In genomic region chr9:68798408-68798807, GRCh38 we compare ENCODE assay signal across 22 cellular contexts.
"Had no signal": no experiment of that assay in that cellular context is flagged by ENCODE, and none has a peak within 500 bp of the region (broad histone marks: within the 10 kb centered on the region; RNA-seq: fewer than 3 reads in every experiment).

No MANE protein-coding gene starts in this region.

- DNase-seq: activated CD4-positive, alpha-beta memory T cell treated with anti-CD3 and anti-CD28 coated beads, Interleukin-2, amount 10 ng/mL, durations not matched to agents 7 days and 5 days; activated CD4-positive, alpha-beta T cell treated with anti-CD3 and anti-CD28 coated beads for 4 hours; activated CD4-positive, CD25-positive, alpha-beta regulatory T cell; activated gamma-delta T cell; activated T-cell treated with anti-CD3 and anti-CD28 coated beads, Interleukin-2, amount 50 U/mL, for 72 hours; aorta; brain microvascular endothelial cell; caudate nucleus; effector CD8-positive, alpha-beta T cell; foreskin keratinocyte; kidney glomerular epithelial cell; left ventricle myocardium inferior; natural killer cell; small intestine; stimulated activated CD4-positive, alpha-beta T cell treated with anti-CD3 and anti-CD28 coated beads, Interleukin-2, amount 100 ng/mL, for 24 hours; transverse colon; uterus had no signal

- ATAC-seq: activated naive CD4-positive, alpha-beta T cell treated with anti-CD3 and anti-CD28 coated beads, Interleukin-2, amount 50 U/mL, for 72 hours; activated T-cell treated with anti-CD3 and anti-CD28 coated beads, Interleukin-2, amount 50 U/mL, for 72 hours; foreskin keratinocyte; natural killer cell; sciatic nerve; stimulated activated effector memory CD8-positive, alpha-beta T cell treated with anti-CD3 and anti-CD28 coated beads, Interleukin-12 subunit alpha, Interleukin-12 subunit beta, amount 100 ng/mL, for 72 hours had no signal

- H3K9me3 Mint-ChIP-seq: activated CD4-positive, alpha-beta memory T cell treated with anti-CD3 and anti-CD28 coated beads, Interleukin-2, amount 10 ng/mL, durations not matched to agents 7 days and 5 days; activated naive CD4-positive, alpha-beta T cell treated with anti-CD3 and anti-CD28 coated beads, Interleukin-2, amount 50 U/mL, for 72 hours; activated T-cell treated with anti-CD3 and anti-CD28 coated beads, Interleukin-2, amount 50 U/mL, for 72 hours; dendritic cell treated with granulocyte-macrophage colony-stimulating factor and Interleukin-4, amounts not matched to agents 40 ng/mL and 50 ng/mL, for 4 days; mesothelial cell of epicardium; natural killer cell; stimulated activated effector memory CD8-positive, alpha-beta T cell treated with anti-CD3 and anti-CD28 coated beads, Interleukin-12 subunit alpha, Interleukin-12 subunit beta, amount 100 ng/mL, for 72 hours had no signal

- H3K36me3 Mint-ChIP-seq: activated naive CD4-positive, alpha-beta T cell treated with anti-CD3 and anti-CD28 coated beads, Interleukin-2, amount 50 U/mL, for 72 hours; mesothelial cell of epicardium; natural killer cell; stimulated activated effector memory CD8-positive, alpha-beta T cell treated with anti-CD3 and anti-CD28 coated beads, Interleukin-12 subunit alpha, Interleukin-12 subunit beta, amount 100 ng/mL, for 72 hours had no signal

- H3K4me1 Mint-ChIP-seq: natural killer cell; stimulated activated effector memory CD8-positive, alpha-beta T cell treated with anti-CD3 and anti-CD28 coated beads, Interleukin-12 subunit alpha, Interleukin-12 subunit beta, amount 100 ng/mL, for 72 hours had no signal

- FAIRE-seq: small intestine had no signal

- H3K27me3 Mint-ChIP-seq: dendritic cell treated with granulocyte-macrophage colony-stimulating factor and Interleukin-4, amounts not matched to agents 40 ng/mL and 50 ng/mL, for 4 days had no signal

- H3K27ac Mint-ChIP-seq: activated CD4-positive, alpha-beta memory T cell treated with anti-CD3 and anti-CD28 coated beads, Interleukin-2, amount 10 ng/mL, durations not matched to agents 7 days and 5 days; activated T-cell treated with anti-CD3 and anti-CD28 coated beads, Interleukin-2, amount 50 U/mL, for 72 hours; dendritic cell treated with granulocyte-macrophage colony-stimulating factor and Interleukin-4, amounts not matched to agents 40 ng/mL and 50 ng/mL, for 4 days; mesothelial cell of epicardium; natural killer cell; stimulated activated effector memory CD8-positive, alpha-beta T cell treated with anti-CD3 and anti-CD28 coated beads, Interleukin-12 subunit alpha, Interleukin-12 subunit beta, amount 100 ng/mL, for 72 hours had no signal

- H3K4me3 Mint-ChIP-seq: activated CD4-positive, alpha-beta memory T cell treated with anti-CD3 and anti-CD28 coated beads, Interleukin-2, amount 10 ng/mL, durations not matched to agents 7 days and 5 days; activated T-cell treated with anti-CD3 and anti-CD28 coated beads, Interleukin-2, amount 50 U/mL, for 72 hours; dendritic cell treated with granulocyte-macrophage colony-stimulating factor and Interleukin-4, amounts not matched to agents 40 ng/mL and 50 ng/mL, for 4 days; mesothelial cell of epicardium; natural killer cell; stimulated activated effector memory CD8-positive, alpha-beta T cell treated with anti-CD3 and anti-CD28 coated beads, Interleukin-12 subunit alpha, Interleukin-12 subunit beta, amount 100 ng/mL, for 72 hours had no signal
